In genomic region chr20:61684583-61685235, GRCh38 we compare ENCODE assay signal across 20 cellular contexts.
DNase-seq lines count a peak whose midpoint lies in the region; ATAC-seq, FAIRE-seq and TF ChIP-seq lines count a peak whose summit lies in the region.
"Had no signal": no experiment of that assay in that cellular context is flagged by ENCODE, and none has a peak within 500 bp of the region (broad histone marks: within the 10 kb centered on the region; RNA-seq: fewer than 3 reads in every experiment).

No MANE protein-coding gene starts in this region.

- no peak for ATAC-seq in stimulated activated naive CD8-positive, alpha-beta T cell treated with anti-CD3 and anti-CD28 coated beads, Interleukin-15, amount 100 ng/mL, for 72 hours
- ATAC-seq in esophagus mucosa = no peak
- ATAC-seq: CD8-positive, alpha-beta T cell; K562; SK-N-SH treated with all-trans-retinoic acid at 6 μM for 48 hours had no signal

- peak overlapping the region in 1 of 2 donors; percentile 79 for H3K27ac Mint-ChIP-seq in stimulated activated naive CD8-positive, alpha-beta T cell treated with anti-CD3 and anti-CD28 coated beads, Interleukin-15, amount 100 ng/mL, for 72 hours
- H3K27ac Mint-ChIP-seq: CD8-positive, alpha-beta T cell had no signal

- FAIRE-seq in keratinocyte (lab: Jason Lieb, UNC) = no peak
- FAIRE-seq: GM12891, H1, K562 had no signal

- dilution Hi-C loops in keratinocyte (cut with MboI; ENCODE audit: extremely low pct_ligation_motif_present, low sequenced_read_pairs) = no loop called here

- H3K36me3 ChIP-seq in keratinocyte (ENCODE audit: control insufficient read depth in 2 of 2, extremely low read depth in 1 of 2, insufficient read depth in 2 of 2, low read length in 2 of 2) (no peaks in the 10 kb centered on the region), brain microvascular endothelial cell (replicated peaks) (no peaks in the 10 kb centered on the region)
- H3K36me3 ChIP-seq: BLaER1 treated with 17β-estradiol and CSF1 and Interleukin-3, amounts not matched to agents 10 nM and 100 nM; Peyer's patch had no signal

- no peaks in the 10 kb centered on the region for H4K20me1 ChIP-seq in keratinocyte (ENCODE audit: control insufficient read depth, extremely low read depth, insufficient read depth, low read length)

- H3K27me3 ChIP-seq in keratinocyte (ENCODE audit: control insufficient read depth, extremely low read depth, insufficient read depth, low read length) (peaks cover 8% of the 10 kb centered on the region), brain microvascular endothelial cell (replicated peaks) (no peaks in the 10 kb centered on the region)
- H3K27me3 ChIP-seq: BLaER1 treated with 17β-estradiol and CSF1 and Interleukin-3, amounts not matched to agents 10 nM and 100 nM; Peyer's patch had no signal

- no peak overlapping the region for H3K4me3 Mint-ChIP-seq in stimulated activated naive CD8-positive, alpha-beta T cell treated with anti-CD3 and anti-CD28 coated beads, Interleukin-15, amount 100 ng/mL, for 72 hours
- H3K4me3 Mint-ChIP-seq: CD8-positive, alpha-beta T cell had no signal

- no peaks in the 10 kb centered on the region for H3K79me2 ChIP-seq in keratinocyte (ENCODE audit: control insufficient read depth, insufficient read depth, low read length)

- H3K9me1 ChIP-seq in keratinocyte (ENCODE audit: control insufficient read depth, extremely low read depth, insufficient read depth, low read length) = no peaks in the 10 kb centered on the region

- no peaks in the 10 kb centered on the region for H3K4me1 Mint-ChIP-seq in stimulated activated naive CD8-positive, alpha-beta T cell treated with anti-CD3 and anti-CD28 coated beads, Interleukin-15, amount 100 ng/mL, for 72 hours

- H3K27me3 Mint-ChIP-seq in stimulated activated naive CD8-positive, alpha-beta T cell treated with anti-CD3 and anti-CD28 coated beads, Interleukin-15, amount 100 ng/mL, for 72 hours = no peaks in the 10 kb centered on the region

- no peaks in the 10 kb centered on the region for H3K9me3 ChIP-seq in keratinocyte (ENCODE audit: control insufficient read depth, low read depth, low read length)
- H3K9me3 ChIP-seq: BLaER1 treated with 17β-estradiol and CSF1 and Interleukin-3, amounts not matched to agents 10 nM and 100 nM; Peyer's patch had no signal

- H3K9me3 Mint-ChIP-seq in stimulated activated naive CD8-positive, alpha-beta T cell treated with anti-CD3 and anti-CD28 coated beads, Interleukin-15, amount 100 ng/mL, for 72 hours = no peaks in the 10 kb centered on the region
- H3K9me3 Mint-ChIP-seq: CD8-positive, alpha-beta T cell had no signal

- H3K4me2 ChIP-seq in keratinocyte (ENCODE audit: control insufficient read depth, extremely low read depth, insufficient read depth, low read depth, low read length) = peak overlapping the region; percentile 95
- H3K4me2 ChIP-seq: BLaER1 treated with 17β-estradiol and CSF1 and Interleukin-3, amounts not matched to agents 10 nM and 100 nM had no signal

- H3K4me1 ChIP-seq in keratinocyte (ENCODE audit: control insufficient read depth, extremely low read depth, insufficient read depth, low read length) = peaks cover 29% of the 10 kb centered on the region
- H3K4me1 ChIP-seq: Peyer's patch had no signal

- H3K4me3 ChIP-seq in keratinocyte (ENCODE audit: control insufficient read depth in 2 of 3, extremely low read depth in 1 of 3, insufficient read depth in 2 of 3, low read depth in 1 of 3, low read length in 3 of 3) = no peak overlapping the region
- H3K4me3 ChIP-seq in brain microvascular endothelial cell (ENCODE audit: low read depth, low read length) = no peak overlapping the region
- H3K4me3 ChIP-seq: BLaER1 treated with 17β-estradiol and CSF1 and Interleukin-3, amounts not matched to agents 10 nM and 100 nM; K562; Peyer's patch had no signal

- H2AFZ ChIP-seq in keratinocyte (ENCODE audit: control insufficient read depth, low read length) = no peak overlapping the region

- TF ChIP-seq CTCF in keratinocyte (optimal IDR thresholded peaks at IDR 0.05 in 1 of 3, IDR thresholded peaks at IDR 0.05 in 1 of 3, conservative IDR thresholded peaks at IDR 0.05 in 1 of 3; ENCODE audit: extremely low read depth in 1 of 3, insufficient read depth in 2 of 3, low read length in 3 of 3) = no peak
- no peak for TF ChIP-seq CTCF in brain microvascular endothelial cell (IDR thresholded peaks at IDR 0.05; ENCODE audit: low read depth, low read length, missing control alignments)

- H3K27ac ChIP-seq in keratinocyte (ENCODE audit: control insufficient read depth, insufficient read depth, low read length) (no peak overlapping the region), brain microvascular endothelial cell (no peak overlapping the region)
- H3K27ac ChIP-seq: BLaER1 treated with 17β-estradiol and CSF1 and Interleukin-3, amounts not matched to agents 10 nM and 100 nM; Peyer's patch had no signal

- DNase-seq in Daoy (ENCODE audit: low read depth) = peak; percentile 41
- peak; percentile 52 to 77 (median 58) for DNase-seq in NCI-H1417 (lab: John Stamatoyannopoulos, UW)
- DNase-seq in NCI-H748 treated with DMSO at 0.1 percent for 48 hours (lab: John Stamatoyannopoulos, UW) = peak; percentile 16
- no peak for DNase-seq in keratinocyte (ENCODE audit: low read depth, low spot score)
- DNase-seq in brain microvascular endothelial cell = no peak
- no peak for DNase-seq in stimulated activated naive CD8-positive, alpha-beta T cell treated with anti-CD3 and anti-CD28 coated beads, Interleukin-15, amount 100 ng/mL, for 72 hours
- DNase-seq: CD8-positive, alpha-beta T cell; DMS53; NCI-H1105; NCI-H1694 treated with DMSO at 0.1 percent for 48 hours; NCI-H2227 treated with DMSO at 0.1 percent for 48 hours; NCI-H526; Peyer's patch; SHP77 treated with DMSO at 0.1 percent for 48 hours had no signal

- in situ Hi-C loops in brain microvascular endothelial cell (cut with HindIII; ENCODE audit: low pct_ligation_motif_present, low sequenced_read_pairs) = no loop called here

- H3K9ac ChIP-seq in keratinocyte (ENCODE audit: control insufficient read depth, extremely low read depth, insufficient read depth, low read length) = no peak overlapping the region
- H3K9ac ChIP-seq: BLaER1 treated with 17β-estradiol and CSF1 and Interleukin-3, amounts not matched to agents 10 nM and 100 nM had no signal

Comparison
In these comparisons a context has a peak if more than half of its experiments do, and no peak if none do; other contexts are left out.
1. DNase-seq: peak in Daoy (single experiment), NCI-H1417 (3 of 3) and NCI-H748 treated with DMSO at 0.1 percent for 48 hours (single experiment); none in keratinocyte (single experiment), brain microvascular endothelial cell (single experiment) and stimulated activated naive CD8-positive, alpha-beta T cell treated with anti-CD3 and anti-CD28 coated beads, Interleukin-15, amount 100 ng/mL, for 72 hours (0 of 2).